1 cellular context compared by ENCODE assay signal in genomic region chr2:2806711-2807110, GRCh38.
TF ChIP-seq lines count a peak whose summit lies in the region.

No MANE protein-coding gene starts in this region.

TF ChIP-seq in WTC11, 78 proteins besides CTCF, POLR2A, EP300 and RAD21 (continued from another document):
- TF ChIP-seq ZNF281 (CRISPR knock-in tag; IDR thresholded peaks at IDR 0.05) = no peak
- no peak for TF ChIP-seq AFF4 (CRISPR knock-in tag; IDR thresholded peaks at IDR 0.05; ENCODE audit: borderline replicate concordance)
- TF ChIP-seq EMX1 (CRISPR knock-in tag; IDR thresholded peaks at IDR 0.05) = no peak
- no peak for TF ChIP-seq ZMAT4 (CRISPR knock-in tag; IDR thresholded peaks at IDR 0.05)
- no peak for TF ChIP-seq AR (CRISPR knock-in tag; IDR thresholded peaks at IDR 0.05)
- no peak for TF ChIP-seq IRF2 (CRISPR knock-in tag; IDR thresholded peaks at IDR 0.05; ENCODE audit: borderline replicate concordance, low read depth)
